ENCODE assay signal across 27 cellular contexts in genomic region chr7:157786375-157787274, GRCh38.
"Had no signal": no experiment of that assay in that cellular context is flagged by ENCODE, and none has a peak within 500 bp of the region (broad histone marks: within the 10 kb centered on the region; RNA-seq: fewer than 3 reads in every experiment).

No MANE protein-coding gene starts in this region.

- H3K27me3 ChIP-seq: foreskin keratinocyte, neural progenitor cell, ovary, sigmoid colon, thyroid gland, vagina had no signal

- H3K4me3 ChIP-seq: coronary artery, esophagus muscularis mucosa, gastroesophageal sphincter, heart left ventricle, neural progenitor cell, ovary, psoas muscle, sigmoid colon, stomach, thyroid gland, vagina had no signal

- H3K27ac ChIP-seq: coronary artery, esophagus muscularis mucosa, foreskin keratinocyte, gastroesophageal sphincter, heart left ventricle, neural progenitor cell, ovary, psoas muscle, sigmoid colon, stomach, thyroid gland, vagina had no signal

- H3K36me3 ChIP-seq: esophagus muscularis mucosa, gastroesophageal sphincter, heart left ventricle, neural progenitor cell, ovary, sigmoid colon, stomach, thyroid gland, vagina had no signal

- DNase-seq: dermis blood vessel endothelial cell; effector memory CD4-positive, alpha-beta T cell; foreskin keratinocyte; heart left ventricle; hippocampal formation; immature natural killer cell; islet precursor cell; mammary epithelial cell; mesendoderm; midbrain; naive thymus-derived CD4-positive, alpha-beta T cell; occipital lobe; ovary; psoas muscle; sigmoid colon; stimulated activated CD4-positive, alpha-beta T cell treated with anti-CD3 and anti-CD28 coated beads, Interleukin-4, amount 100 ng/mL, for 4 hours; stimulated activated naive B cell treated with anti-CD40 and anti-IgM and Interleukin-4, amounts not matched to agents 10 μg/mL and 1 μg/mL and 100 μg/mL, for 72 hours; stomach; thyroid gland; trophoblast cell had no signal

- H3K9me3 ChIP-seq: esophagus muscularis mucosa, gastroesophageal sphincter, heart left ventricle, ovary, psoas muscle, sigmoid colon, stomach, thyroid gland, vagina had no signal

- H3K4me1 Mint-ChIP-seq: immature natural killer cell; stimulated activated naive B cell treated with anti-CD40 and anti-IgM and Interleukin-4, amounts not matched to agents 10 μg/mL and 1 μg/mL and 100 μg/mL, for 72 hours had no signal

- ATAC-seq: foreskin keratinocyte; gastroesophageal sphincter; heart left ventricle; naive thymus-derived CD4-positive, alpha-beta T cell; psoas muscle; right cardiac atrium; stimulated activated naive B cell treated with anti-CD40 and anti-IgM and Interleukin-4, amounts not matched to agents 10 μg/mL and 1 μg/mL and 100 μg/mL, for 72 hours had no signal

- H3K4me1 ChIP-seq: esophagus muscularis mucosa, foreskin keratinocyte, gastroesophageal sphincter, heart left ventricle, psoas muscle, sigmoid colon, stomach, thyroid gland, vagina had no signal

- H3K27me3 Mint-ChIP-seq: naive thymus-derived CD4-positive, alpha-beta T cell; stimulated activated naive B cell treated with anti-CD40 and anti-IgM and Interleukin-4, amounts not matched to agents 10 μg/mL and 1 μg/mL and 100 μg/mL, for 72 hours had no signal

- H3K27ac Mint-ChIP-seq: immature natural killer cell; naive thymus-derived CD4-positive, alpha-beta T cell; nephron; neural progenitor cell; stimulated activated naive B cell treated with anti-CD40 and anti-IgM and Interleukin-4, amounts not matched to agents 10 μg/mL and 1 μg/mL and 100 μg/mL, for 72 hours had no signal

- H3K4me3 Mint-ChIP-seq: immature natural killer cell; naive thymus-derived CD4-positive, alpha-beta T cell; nephron; neural progenitor cell; stimulated activated naive B cell treated with anti-CD40 and anti-IgM and Interleukin-4, amounts not matched to agents 10 μg/mL and 1 μg/mL and 100 μg/mL, for 72 hours had no signal

- H3K9me3 Mint-ChIP-seq: nephron, neural progenitor cell had no signal
